ENCODE assay signal across 15 cellular contexts in the genomic region with DNA sequence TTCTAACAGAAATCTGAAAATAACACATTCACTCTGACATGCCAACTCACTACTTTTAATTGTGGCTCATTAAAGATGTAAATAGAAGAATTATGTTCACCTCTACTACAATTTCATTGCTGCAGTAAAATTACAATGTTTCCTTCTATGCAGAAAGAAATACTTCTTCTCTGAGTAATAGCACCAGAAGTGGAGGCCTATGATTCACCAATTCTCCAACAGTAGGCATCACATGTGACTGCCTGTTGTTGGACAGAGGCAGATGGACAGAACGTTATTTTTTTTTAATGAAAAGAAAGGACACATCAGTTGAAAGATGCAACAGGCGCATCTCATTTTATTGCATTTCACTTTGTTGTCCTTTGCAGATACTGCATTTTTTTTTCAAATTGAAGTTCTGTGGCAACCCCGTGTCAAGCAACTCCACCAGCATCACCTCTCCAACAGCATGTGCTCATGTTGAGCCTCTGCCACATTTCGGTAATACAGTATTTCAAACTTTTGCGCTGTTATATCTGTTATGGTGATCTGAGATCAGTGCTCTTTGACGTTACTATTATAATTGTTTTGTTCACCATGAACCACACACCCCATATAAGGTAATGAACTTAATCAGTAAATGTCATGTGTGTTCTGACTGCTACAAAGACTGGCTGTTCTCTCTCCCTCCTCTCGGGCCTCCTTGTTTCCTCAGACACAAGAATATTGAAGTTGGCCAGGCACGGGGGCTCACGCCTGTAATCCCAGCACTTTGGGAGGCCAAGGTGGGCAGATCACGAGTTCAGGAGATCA.
DNase-seq lines count a peak whose midpoint lies in the region; ATAC-seq and TF ChIP-seq lines count a peak whose summit lies in the region.
"Had no signal": no experiment of that assay in that cellular context is flagged by ENCODE, and none has a peak within 500 bp of the region (broad histone marks: within the 10 kb centered on the region; RNA-seq: fewer than 3 reads in every experiment).

No MANE protein-coding gene starts in this region.

- no peaks in the 10 kb centered on the region for H4K20me1 ChIP-seq in PC-9 (ENCODE audit: insufficient read depth)

- H3K9me3 Mint-ChIP-seq in effector memory CD8-positive, alpha-beta T cell, result no peaks in the 10 kb centered on the region
- H3K9me3 Mint-ChIP-seq in activated naive CD4-positive, alpha-beta T cell treated with anti-CD3 and anti-CD28 coated beads, Interleukin-2, amount 10 ng/mL, durations not matched to agents 7 days and 5 days, result no peaks in the 10 kb centered on the region
- H3K9me3 Mint-ChIP-seq: stimulated activated naive CD8-positive, alpha-beta T cell treated with anti-CD3 and anti-CD28 coated beads, Interleukin-15, amount 100 ng/mL, for 72 hours; T-helper 1 cell treated with Interleukin-12 subunit alpha and Interleukin-12 subunit beta and Interleukin-4 antibody, amounts not matched to agents 30 μg/mL and 1 μg/mL, for 36 hours had no signal

- H3K4me2 ChIP-seq in PC-9, result 0 out of 2 replicates have a peak overlapping the region, but pooled peaks have one; percentile 24

- no peaks in the 10 kb centered on the region for H3K9me2 ChIP-seq in PC-9 (ENCODE audit: insufficient read depth)

- no peak for ATAC-seq in effector memory CD8-positive, alpha-beta T cell (replicated peaks)
- ATAC-seq in HG02588 (IDR thresholded peaks at IDR 0.05; ENCODE audit: unreplicated experiment), result no peak
- ATAC-seq in HG03469 (IDR thresholded peaks at IDR 0.05; ENCODE audit: unreplicated experiment), result no peak
- ATAC-seq: lower lobe of right lung; stimulated activated naive CD8-positive, alpha-beta T cell treated with anti-CD3 and anti-CD28 coated beads, Interleukin-15, amount 100 ng/mL, for 72 hours had no signal

- intact Hi-C loops in PC-9 (cut with micrococcal nuclease; ENCODE audit: unreplicated experiment), result no loop called here

- no peak overlapping the region for H3K4me3 ChIP-seq in PC-9
- H3K4me3 ChIP-seq: lower lobe of right lung had no signal

- TF ChIP-seq CTCF in PC-9 (conservative IDR thresholded peaks at IDR 0.05), result no peak

- H3K36me3 Mint-ChIP-seq in effector memory CD8-positive, alpha-beta T cell (ENCODE audit: insufficient read depth), result peaks cover 11% of the 10 kb centered on the region
- H3K36me3 Mint-ChIP-seq in activated naive CD4-positive, alpha-beta T cell treated with anti-CD3 and anti-CD28 coated beads, Interleukin-2, amount 10 ng/mL, durations not matched to agents 7 days and 5 days, result peaks cover 33% of the 10 kb centered on the region

- H3K9me3 ChIP-seq in PC-9 (ENCODE audit: insufficient read depth, low read depth), result no peaks in the 10 kb centered on the region
- H3K9me3 ChIP-seq: lower lobe of right lung had no signal

- H3K27ac Mint-ChIP-seq in effector memory CD8-positive, alpha-beta T cell, result peak overlapping the region; percentile 75 to 86
- no peak overlapping the region for H3K27ac Mint-ChIP-seq in activated naive CD4-positive, alpha-beta T cell treated with anti-CD3 and anti-CD28 coated beads, Interleukin-2, amount 10 ng/mL, durations not matched to agents 7 days and 5 days
- H3K27ac Mint-ChIP-seq: stimulated activated naive CD8-positive, alpha-beta T cell treated with anti-CD3 and anti-CD28 coated beads, Interleukin-15, amount 100 ng/mL, for 72 hours; T-helper 1 cell treated with Interleukin-12 subunit alpha and Interleukin-12 subunit beta and Interleukin-4 antibody, amounts not matched to agents 30 μg/mL and 1 μg/mL, for 36 hours had no signal

- BruUV-seq in PC-9 (replicated peaks; lab: Mats Ljungman, UMichigan), result no TSS peak

- H3K27ac ChIP-seq in PC-9, result peak overlapping the region; percentile 66
- H3K27ac ChIP-seq: lower lobe of right lung had no signal

- H3F3A ChIP-seq in PC-9 (ENCODE audit: insufficient read depth, low read depth), result peaks cover 15% of the 10 kb centered on the region; the same call in 1 of the 2 replicates

- H3K27me3 Mint-ChIP-seq in effector memory CD8-positive, alpha-beta T cell, result no peaks in the 10 kb centered on the region
- H3K27me3 Mint-ChIP-seq in activated naive CD4-positive, alpha-beta T cell treated with anti-CD3 and anti-CD28 coated beads, Interleukin-2, amount 10 ng/mL, durations not matched to agents 7 days and 5 days, result no peaks in the 10 kb centered on the region
- H3K27me3 Mint-ChIP-seq: stimulated activated naive CD8-positive, alpha-beta T cell treated with anti-CD3 and anti-CD28 coated beads, Interleukin-15, amount 100 ng/mL, for 72 hours had no signal

- POLR2A ChIA-PET in PC-9 (lab: Charles Lee; ENCODE audit: unreplicated experiment), result no interaction called here

- peak overlapping the region in 1 of 2 donors; percentile 38 for H3K4me3 Mint-ChIP-seq in effector memory CD8-positive, alpha-beta T cell
- no peak overlapping the region for H3K4me3 Mint-ChIP-seq in activated naive CD4-positive, alpha-beta T cell treated with anti-CD3 and anti-CD28 coated beads, Interleukin-2, amount 10 ng/mL, durations not matched to agents 7 days and 5 days
- H3K4me3 Mint-ChIP-seq: stimulated activated naive CD8-positive, alpha-beta T cell treated with anti-CD3 and anti-CD28 coated beads, Interleukin-15, amount 100 ng/mL, for 72 hours; T-helper 1 cell treated with Interleukin-12 subunit alpha and Interleukin-12 subunit beta and Interleukin-4 antibody, amounts not matched to agents 30 μg/mL and 1 μg/mL, for 36 hours had no signal

- peaks cover 4% of the 10 kb centered on the region; the same call in 1 of the 2 replicates for H3K79me2 ChIP-seq in PC-9 (ENCODE audit: low read depth)

- H2AFZ ChIP-seq in PC-9, result no peak overlapping the region

- H3K27me3 ChIP-seq in PC-9 (ENCODE audit: insufficient read depth, low read depth), result no peaks in the 10 kb centered on the region

- CTCF ChIA-PET in PC-9 (lab: Charles Lee), result no interaction called here
- CTCF ChIA-PET in activated naive CD4-positive, alpha-beta T cell treated with anti-CD3 and anti-CD28 coated beads, Interleukin-2, amount 10 ng/mL, durations not matched to agents 7 days and 5 days (lab: Charles Lee), result no interaction called here

- DNase-seq in GM03348 (ENCODE audit: low spot score) (peak; percentile 77), PC-9 (peak in 1 of 2 experiments; percentile 73), non-pigmented ciliary epithelial cell (ENCODE audit: low read depth) (peak; percentile 58), NCI-H187 (lab: John Stamatoyannopoulos, UW) (no peak)
- DNase-seq in effector memory CD8-positive, alpha-beta T cell, result no peak
- DNase-seq in activated naive CD4-positive, alpha-beta T cell treated with anti-CD3 and anti-CD28 coated beads, Interleukin-2, amount 10 ng/mL, durations not matched to agents 7 days and 5 days, result no peak
- DNase-seq: activated CD8-positive, alpha-beta memory T cell treated with anti-CD3 and anti-CD28 coated beads, Interleukin-2, amount 50 U/mL, for 48 hours; DMS79 treated with DMSO at 0.1 percent for 48 hours; lower lobe of right lung; NCI-H510A treated with DMSO at 0.1 percent for 48 hours; stimulated activated CD4-positive, alpha-beta T cell treated with anti-CD3 and anti-CD28 coated beads, Interleukin-12 subunit alpha, Interleukin-12 subunit beta, amount 100 ng/mL, for 4 hours; stimulated activated naive CD8-positive, alpha-beta T cell treated with anti-CD3 and anti-CD28 coated beads, Interleukin-15, amount 100 ng/mL, for 72 hours had no signal

- H3K4me1 ChIP-seq in PC-9 (replicated peaks; ENCODE audit: insufficient read depth), result peaks cover 28% of the 10 kb centered on the region

- no peaks in the 10 kb centered on the region for H3K36me3 ChIP-seq in PC-9 (ENCODE audit: low read depth)

- H3K4me1 Mint-ChIP-seq in effector memory CD8-positive, alpha-beta T cell (ENCODE audit: low read depth in 2 of 2), result peaks cover 13 to 20% of the 10 kb centered on the region in 2 donors
- H3K4me1 Mint-ChIP-seq in activated naive CD4-positive, alpha-beta T cell treated with anti-CD3 and anti-CD28 coated beads, Interleukin-2, amount 10 ng/mL, durations not matched to agents 7 days and 5 days, result peaks cover 6% of the 10 kb centered on the region

Comparison
In these comparisons a context has a peak if more than half of its experiments do, and no peak if none do; other contexts are left out.
1. DNase-seq: peak in GM03348 (single experiment) and non-pigmented ciliary epithelial cell (single experiment); none in effector memory CD8-positive, alpha-beta T cell (0 of 3), NCI-H187 (0 of 2) and activated naive CD4-positive, alpha-beta T cell treated with anti-CD3 and anti-CD28 coated beads, Interleukin-2, amount 10 ng/mL, durations not matched to agents 7 days and 5 days (single experiment).